Comparison of ENCODE assay signal across 9 cellular contexts in genomic region chr6:157099912-157100593, GRCh38.
DNase-seq lines count a peak whose midpoint lies in the region; ATAC-seq lines count a peak whose summit lies in the region.
"Had no signal": no experiment of that assay in that cellular context is flagged by ENCODE, and none has a peak within 500 bp of the region (broad histone marks: within the 10 kb centered on the region; RNA-seq: fewer than 3 reads in every experiment).

No MANE protein-coding gene starts in this region.

- no peaks in the 10 kb centered on the region for H3K36me3 ChIP-seq in CD4-positive, CD25-positive, alpha-beta regulatory T cell (ENCODE audit: control insufficient read depth, insufficient read depth, low read length)

- peak overlapping the region; percentile 77 for H3K4me3 ChIP-seq in CD4-positive, CD25-positive, alpha-beta regulatory T cell (ENCODE audit: low read depth, low read length)

- H3K9me3 Mint-ChIP-seq in CD4-positive, CD25-positive, alpha-beta regulatory T cell = no peaks in the 10 kb centered on the region
- H3K9me3 Mint-ChIP-seq in IgD-negative memory B cell = no peaks in the 10 kb centered on the region

- H3K27me3 ChIP-seq in CD4-positive, CD25-positive, alpha-beta regulatory T cell (ENCODE audit: control insufficient read depth, insufficient read depth, low read length) = no peaks in the 10 kb centered on the region

- H3K4me3 Mint-ChIP-seq in CD4-positive, CD25-positive, alpha-beta regulatory T cell = peak overlapping the region; percentile 30 to 84 (median 70)
- peak overlapping the region in 2 of 4 donors; percentile 88 to 91 for H3K4me3 Mint-ChIP-seq in IgD-negative memory B cell

- no peaks in the 10 kb centered on the region for H3K9me3 ChIP-seq in CD4-positive, CD25-positive, alpha-beta regulatory T cell (ENCODE audit: control insufficient read depth in 2 of 2, low read length in 2 of 2)

- no peaks in the 10 kb centered on the region for H3K27me3 Mint-ChIP-seq in CD4-positive, CD25-positive, alpha-beta regulatory T cell
- no peaks in the 10 kb centered on the region for H3K27me3 Mint-ChIP-seq in IgD-negative memory B cell

- peak; percentile 8 to 88 (median 60) for DNase-seq in CD4-positive, CD25-positive, alpha-beta regulatory T cell
- DNase-seq in activated naive CD4-positive, alpha-beta T cell treated with anti-CD3 and anti-CD28 coated beads, Interleukin-2, amount 50 U/mL, for 16 hours = peak; percentile 53
- DNase-seq in stimulated activated CD8-positive, alpha-beta memory T cell treated with anti-CD3 and anti-CD28 coated beads, Interleukin-12 subunit alpha, Interleukin-12 subunit beta, amount 100 ng/mL, for 24 hours (ENCODE audit: extremely low read depth) = peak; percentile 17
- DNase-seq in NAMALWA (ENCODE audit: low spot score) (no peak), NCI-H345 treated with DMSO at 0.1 percent for 48 hours (lab: John Stamatoyannopoulos, UW; ENCODE audit: unreplicated experiment) (no peak), hippocampal formation (lab: John Stamatoyannopoulos, UW) (no peak)

- H3K36me3 Mint-ChIP-seq in CD4-positive, CD25-positive, alpha-beta regulatory T cell = peaks cover 16% of the 10 kb centered on the region
- peaks cover 6% of the 10 kb centered on the region for H3K36me3 Mint-ChIP-seq in IgD-negative memory B cell

- H3K4me1 ChIP-seq in CD4-positive, CD25-positive, alpha-beta regulatory T cell (ENCODE audit: control insufficient read depth, insufficient read depth, low read length, poor library complexity, severe bottlenecking) = peaks cover 26% of the 10 kb centered on the region

- H3K27ac ChIP-seq in CD4-positive, CD25-positive, alpha-beta regulatory T cell (ENCODE audit: insufficient read depth, low read length, poor library complexity, severe bottlenecking) = peak overlapping the region; percentile 71
- H3K27ac ChIP-seq: C4-2B had no signal

- peak overlapping the region; percentile 95 to 96 (median 95) for H3K27ac Mint-ChIP-seq in CD4-positive, CD25-positive, alpha-beta regulatory T cell
- H3K27ac Mint-ChIP-seq in IgD-negative memory B cell = peak overlapping the region; percentile 8 to 78 (median 55)

- H3K4me1 Mint-ChIP-seq in CD4-positive, CD25-positive, alpha-beta regulatory T cell = peaks cover 41 to 82% (median 63%) of the 10 kb centered on the region in 4 donors
- peaks cover 36 to 48% (median 39%) of the 10 kb centered on the region in 3 donors for H3K4me1 Mint-ChIP-seq in IgD-negative memory B cell

- ATAC-seq in CD4-positive, CD25-positive, alpha-beta regulatory T cell (ENCODE audit: low read depth in 2 of 2) = peak; percentile 97 to 99
- peak; percentile 100 for ATAC-seq in GM21390 (IDR thresholded peaks at IDR 0.05; ENCODE audit: unreplicated experiment)

Comparison
In these comparisons a context has a peak if more than half of its experiments do, and no peak if none do; other contexts are left out.
1. DNase-seq: peak in CD4-positive, CD25-positive, alpha-beta regulatory T cell (3 of 3), activated naive CD4-positive, alpha-beta T cell treated with anti-CD3 and anti-CD28 coated beads, Interleukin-2, amount 50 U/mL, for 16 hours (single experiment) and stimulated activated CD8-positive, alpha-beta memory T cell treated with anti-CD3 and anti-CD28 coated beads, Interleukin-12 subunit alpha, Interleukin-12 subunit beta, amount 100 ng/mL, for 24 hours (single experiment); none in NAMALWA (single experiment), NCI-H345 treated with DMSO at 0.1 percent for 48 hours (single experiment) and hippocampal formation (0 of 2).